20 cellular contexts compared by ENCODE assay signal in genomic region chr12:122643207-122643805, GRCh38.
"Had no signal": no experiment of that assay in that cellular context is flagged by ENCODE, and none has a peak within 500 bp of the region (broad histone marks: within the 10 kb centered on the region; RNA-seq: fewer than 3 reads in every experiment).

No MANE protein-coding gene starts in this region.

- H3K4me3 ChIP-seq: heart left ventricle, right atrium auricular region, testis, upper lobe of right lung had no signal

- DNase-seq: activated CD4-positive, alpha-beta T cell treated with anti-CD3 and anti-CD28 coated beads, Interleukin-2, amount 10 ng/mL, durations not matched to agents 24 days and 14 days; amygdala; foreskin keratinocyte; heart left ventricle; islet precursor cell; mesendoderm; posterior cingulate gyrus; SIG-M5; stimulated activated CD4-positive, alpha-beta T cell treated with anti-CD3 and anti-CD28 coated beads, Interleukin-2, amount 100 ng/mL, for 48 hours; SW 1271; T-helper 9 cell; testis; upper lobe of right lung had no signal

- H3K27ac Mint-ChIP-seq: activated CD4-positive, alpha-beta T cell treated with anti-CD3 and anti-CD28 coated beads, Interleukin-2, amount 10 ng/mL, durations not matched to agents 24 days and 14 days; activated naive CD4-positive, alpha-beta T cell treated with anti-CD3 and anti-CD28 coated beads, Interleukin-2, amount 50 U/mL, for 72 hours; activated T-helper 1 cell treated with anti-CD3 and anti-CD28 coated beads, Interleukin-12 subunit alpha, Interleukin-12 subunit beta, Interleukin-2, Interleukin-4 antibody, amounts not matched to agents 30 ng/mL and 10 ng/mL and 1 ng/mL, durations not matched to agents 14 hours and 24 hours and 36 hours; dendritic cell treated with granulocyte-macrophage colony-stimulating factor and Interleukin-4, amounts not matched to agents 40 ng/mL and 50 ng/mL, for 4 days; stimulated activated naive CD8-positive, alpha-beta T cell treated with anti-CD3 and anti-CD28 coated beads, Interleukin-15, Interleukin-2, amounts not matched to agents 100 ng/mL and 50 ng/mL, for 24 hours had no signal

- H3K4me1 ChIP-seq: foreskin keratinocyte, heart left ventricle, right atrium auricular region, testis, upper lobe of right lung had no signal

- H3K4me3 Mint-ChIP-seq: activated CD4-positive, alpha-beta T cell treated with anti-CD3 and anti-CD28 coated beads, Interleukin-2, amount 10 ng/mL, durations not matched to agents 24 days and 14 days; activated T-helper 1 cell treated with anti-CD3 and anti-CD28 coated beads, Interleukin-12 subunit alpha, Interleukin-12 subunit beta, Interleukin-2, Interleukin-4 antibody, amounts not matched to agents 30 ng/mL and 10 ng/mL and 1 ng/mL, durations not matched to agents 14 hours and 24 hours and 36 hours; brain; central memory CD8-positive, alpha-beta T cell; dendritic cell treated with granulocyte-macrophage colony-stimulating factor and Interleukin-4, amounts not matched to agents 40 ng/mL and 50 ng/mL, for 4 days; stimulated activated naive CD8-positive, alpha-beta T cell treated with anti-CD3 and anti-CD28 coated beads, Interleukin-15, Interleukin-2, amounts not matched to agents 100 ng/mL and 50 ng/mL, for 24 hours had no signal

- H3K27me3 Mint-ChIP-seq: activated CD4-positive, alpha-beta T cell treated with anti-CD3 and anti-CD28 coated beads, Interleukin-2, amount 10 ng/mL, durations not matched to agents 24 days and 14 days; brain; central memory CD8-positive, alpha-beta T cell; stimulated activated naive CD8-positive, alpha-beta T cell treated with anti-CD3 and anti-CD28 coated beads, Interleukin-15, Interleukin-2, amounts not matched to agents 100 ng/mL and 50 ng/mL, for 24 hours had no signal

- H3K27ac ChIP-seq: foreskin keratinocyte, heart left ventricle, right atrium auricular region, testis, upper lobe of right lung had no signal

- H3K27me3 ChIP-seq: foreskin keratinocyte, heart left ventricle, right atrium auricular region, testis, upper lobe of right lung had no signal

- H3K36me3 ChIP-seq: heart left ventricle, right atrium auricular region, upper lobe of right lung had no signal

- H3K36me3 Mint-ChIP-seq: activated naive CD4-positive, alpha-beta T cell treated with anti-CD3 and anti-CD28 coated beads, Interleukin-2, amount 50 U/mL, for 72 hours; brain had no signal

- ATAC-seq: activated naive CD4-positive, alpha-beta T cell treated with anti-CD3 and anti-CD28 coated beads, Interleukin-2, amount 50 U/mL, for 72 hours; foreskin keratinocyte; heart left ventricle; upper lobe of right lung had no signal

- H3K4me1 Mint-ChIP-seq: central memory CD8-positive, alpha-beta T cell had no signal

- H3K9me3 ChIP-seq: heart left ventricle, right atrium auricular region, testis, upper lobe of right lung had no signal

- H3K9me3 Mint-ChIP-seq: activated CD4-positive, alpha-beta T cell treated with anti-CD3 and anti-CD28 coated beads, Interleukin-2, amount 10 ng/mL, durations not matched to agents 24 days and 14 days; activated naive CD4-positive, alpha-beta T cell treated with anti-CD3 and anti-CD28 coated beads, Interleukin-2, amount 50 U/mL, for 72 hours; activated T-helper 1 cell treated with anti-CD3 and anti-CD28 coated beads, Interleukin-12 subunit alpha, Interleukin-12 subunit beta, Interleukin-2, Interleukin-4 antibody, amounts not matched to agents 30 ng/mL and 10 ng/mL and 1 ng/mL, durations not matched to agents 14 hours and 24 hours and 36 hours; central memory CD8-positive, alpha-beta T cell; dendritic cell treated with granulocyte-macrophage colony-stimulating factor and Interleukin-4, amounts not matched to agents 40 ng/mL and 50 ng/mL, for 4 days; stimulated activated naive CD8-positive, alpha-beta T cell treated with anti-CD3 and anti-CD28 coated beads, Interleukin-15, Interleukin-2, amounts not matched to agents 100 ng/mL and 50 ng/mL, for 24 hours had no signal
